19 cellular contexts compared by ENCODE assay signal in the genomic region with DNA sequence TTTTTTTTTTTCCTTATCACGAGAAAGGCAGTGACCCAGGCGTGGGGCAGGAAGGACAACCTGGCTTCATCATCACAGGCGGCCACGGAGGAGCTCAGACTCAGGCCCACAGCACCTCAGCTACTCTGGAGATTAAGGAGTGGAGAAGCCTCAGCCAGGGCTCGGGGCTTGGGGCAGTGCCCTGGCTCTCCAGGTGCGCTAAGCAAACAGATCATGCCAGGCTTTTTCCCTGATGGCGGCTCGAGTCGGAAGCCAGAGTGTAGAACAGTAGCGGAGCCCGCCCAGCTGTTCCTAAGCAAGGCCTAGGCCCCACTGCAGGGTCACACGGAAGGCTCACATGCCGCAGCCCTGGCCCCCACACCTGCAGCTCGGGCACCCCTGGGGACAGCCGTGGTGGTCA.
DNase-seq lines count a peak whose midpoint lies in the region; ATAC-seq, FAIRE-seq and TF ChIP-seq lines count a peak whose summit lies in the region.
"Had no signal": no experiment of that assay in that cellular context is flagged by ENCODE, and none has a peak within 500 bp of the region (broad histone marks: within the 10 kb centered on the region; RNA-seq: fewer than 3 reads in every experiment).

No MANE protein-coding gene starts in this region.

- H3K36me3 ChIP-seq in HepG2 (replicated peaks in 1 of 2; ENCODE audit: control insufficient read depth in 1 of 2, insufficient read depth in 2 of 2, low read length in 2 of 2) (peaks cover 0 to 10% of the 10 kb centered on the region in 2 experiments; a peak in 3 of 5 replicates), right lobe of liver (no peaks in the 10 kb centered on the region)
- H3K36me3 ChIP-seq in effector memory CD4-positive, alpha-beta T cell (ENCODE audit: control insufficient read depth, insufficient read depth, low read length), result peaks cover 4% of the 10 kb centered on the region
- H3K36me3 ChIP-seq: uterus had no signal

- intact Hi-C loops in HepG2 (cut with micrococcal nuclease; ENCODE audit: unreplicated experiment) (no loop called here), right lobe of liver (cut with DNase I) (no loop called here), sciatic nerve (cut with DNase I) (no loop called here)

- TF ChIP-seq CTCF in HepG2 (CRISPR knock-in tag; IDR thresholded peaks at IDR 0.05), result no peak
- TF ChIP-seq CTCF in right lobe of liver (IDR thresholded peaks at IDR 0.05), result no peak

- POLR2A ChIA-PET in HepG2 (lab: Yijun Ruan, JAX), result interaction anchor here (0.8 kb wide), 1 partner anchor 14 kb away, joined by 3 read pairs; no protein-coding TSS in a partner anchor

- no peak for ATAC-seq in HepG2
- ATAC-seq in right lobe of liver, result no peak
- peak; percentile 13 for ATAC-seq in sciatic nerve
- no peak for ATAC-seq in GM21528 (IDR thresholded peaks at IDR 0.05; ENCODE audit: low FRiP score, unreplicated experiment)
- ATAC-seq: SK-N-SH treated with all-trans-retinoic acid at 6 μM for 48 hours had no signal

- TF ChIP-seq POLR2A in HepG2 (IDR thresholded peaks at IDR 0.05; ENCODE audit: insufficient read depth in 1 of 2, low read depth in 2 of 2, low read length in 2 of 2) (no peak), right lobe of liver (IDR thresholded peaks at IDR 0.05) (no peak)

- no peak for FAIRE-seq in HepG2 (lab: Jason Lieb, UNC)

- no peak for DNase-seq in HepG2 (ENCODE audit: low spot score)
- no peak for DNase-seq in right lobe of liver
- DNase-seq in caudate nucleus (lab: John Stamatoyannopoulos, UW), result no peak
- no peak for DNase-seq in sciatic nerve (ENCODE audit: low spot score)
- DNase-seq in effector memory CD4-positive, alpha-beta T cell, result no peak
- no peak for DNase-seq in NCI-H2171 (lab: John Stamatoyannopoulos, UW)
- DNase-seq: activated CD4-positive, alpha-beta T cell treated with anti-CD3 and anti-CD28 coated beads for 4 hours; activated effector memory CD4-positive, alpha-beta T cell treated with Interleukin-2 at 50 U/mL for 16 hours; central memory CD4-positive, alpha-beta T cell; effector CD8-positive, alpha-beta T cell; islet precursor cell; MG63; NCI-H1930; NCI-H774; nephron progenitor cell; stimulated activated naive CD4-positive, alpha-beta T cell treated with Interleukin-2 at 50 U/mL for 16 hours; uterus had no signal

- TF ChIP-seq EP300 in HepG2 (IDR thresholded peaks at IDR 0.05; ENCODE audit: low read depth in 2 of 2, low read length in 2 of 2) (no peak), HepG2 (CRISPR knock-in tag; IDR thresholded peaks at IDR 0.05; ENCODE audit: borderline replicate concordance) (no peak)

- in situ Hi-C loops in HepG2 (cut with HindIII; ENCODE audit: extremely low pct_ligation_motif_present, low pct_unique_long_range_greater_than_20kb), result loop anchor here (5.0 kb wide), 1 partner anchor 123 kb away; no protein-coding TSS in a partner anchor

- BruUV-seq in HepG2 (replicated peaks; lab: Mats Ljungman, UMichigan), result no TSS peak

- H3K27me3 ChIP-seq in HepG2 (ENCODE audit: control insufficient read depth in 1 of 2, insufficient read depth in 2 of 2, low read length in 2 of 2) (no peaks in the 10 kb centered on the region), right lobe of liver (no peaks in the 10 kb centered on the region)
- H3K27me3 ChIP-seq in effector memory CD4-positive, alpha-beta T cell (replicated peaks; ENCODE audit: control insufficient read depth, insufficient read depth, low read length, poor library complexity, severe bottlenecking), result no peaks in the 10 kb centered on the region
- H3K27me3 ChIP-seq: MG63, uterus had no signal

- H3K4me1 ChIP-seq in HepG2 (ENCODE audit: insufficient read depth, low read length) (peaks cover 44% of the 10 kb centered on the region), right lobe of liver (peaks cover 0 to 16% (median 0%) of the 10 kb centered on the region in 4 donors)
- peaks cover 9% of the 10 kb centered on the region for H3K4me1 ChIP-seq in effector memory CD4-positive, alpha-beta T cell (ENCODE audit: control insufficient read depth, insufficient read depth, low read length, poor library complexity, severe bottlenecking)
- H3K4me1 ChIP-seq: uterus had no signal

- no peak overlapping the region for H2AFZ ChIP-seq in HepG2 (ENCODE audit: low read length)

- peaks cover 15% of the 10 kb centered on the region for H3K79me2 ChIP-seq in HepG2 (ENCODE audit: insufficient read depth, low read length)

- CTCF ChIA-PET in HepG2 (lab: Yijun Ruan, JAX; ENCODE audit: low intra/inter-chr PET ratio, low total read pairs), result no interaction called here

- H3K9me3 ChIP-seq in HepG2 (ENCODE audit: low read length) (no peaks in the 10 kb centered on the region), right lobe of liver (no peaks in the 10 kb centered on the region)
- H3K9me3 ChIP-seq in effector memory CD4-positive, alpha-beta T cell (ENCODE audit: control insufficient read depth, low read length), result no peaks in the 10 kb centered on the region
- H3K9me3 ChIP-seq: MG63, uterus had no signal

- H3K4me3 ChIP-seq in HepG2 (replicated peaks in 1 of 3; ENCODE audit: insufficient read depth in 1 of 3, low read depth in 2 of 3, low read length in 3 of 3), result no peak overlapping the region
- H3K4me3 ChIP-seq in right lobe of liver, result no peak overlapping the region
- H3K4me3 ChIP-seq in effector memory CD4-positive, alpha-beta T cell (ENCODE audit: insufficient read depth, low read depth, low read length, poor library complexity, severe bottlenecking), result no peak overlapping the region
- H3K4me3 ChIP-seq: MG63, uterus had no signal

- no peak overlapping the region for H3K9ac ChIP-seq in HepG2 (ENCODE audit: insufficient read depth, low read depth, low read length)

- H3K27ac ChIP-seq in HepG2 (ENCODE audit: extremely low read length, insufficient read depth, low read length), result no peak overlapping the region
- no peak overlapping the region for H3K27ac ChIP-seq in right lobe of liver
- H3K27ac ChIP-seq in caudate nucleus (ENCODE audit: low read depth, low read length), result peak overlapping the region; percentile 76
- no peak overlapping the region for H3K27ac ChIP-seq in effector memory CD4-positive, alpha-beta T cell (ENCODE audit: insufficient read depth, low read length, poor library complexity, severe bottlenecking)
- H3K27ac ChIP-seq: uterus had no signal

- no peak overlapping the region for H3K4me2 ChIP-seq in HepG2 (ENCODE audit: low read depth, low read length)

- WGBS in HepG2 (ENCODE audit: low lambda C conversion rate), result 89% methylated on average over 4 of the region's 15 CpGs
- no CpG with 5 or more reads among the region's 15 CpGs for WGBS in right lobe of liver (ENCODE audit: insufficient coverage, low coverage, low lambda C conversion rate, missing lambda C conversion rate)

- peaks cover 14% of the 10 kb centered on the region; the same call in 1 of the 2 replicates for H4K20me1 ChIP-seq in HepG2 (ENCODE audit: insufficient read depth, low read length)

- no peak for TF ChIP-seq RAD21 in HepG2 (CRISPR knock-in tag; IDR thresholded peaks at IDR 0.05)

TF ChIP-seq in HepG2, 621 proteins besides CTCF, POLR2A, EP300 and RAD21:
- TF ChIP-seq ZFY (CRISPR knock-in tag; IDR thresholded peaks at IDR 0.05), result 0 out of 2 replicates have a peak, but pooled peaks have one; percentile 17
- TF ChIP-seq ZNF296 (CRISPR knock-in tag; conservative IDR thresholded peaks at IDR 0.05), result no peak
